ENCODE assay signal across 31 cellular contexts in genomic region chr1:232283864-232284263, GRCh38.
DNase-seq lines count a peak whose midpoint lies in the region; ATAC-seq, FAIRE-seq and TF ChIP-seq lines count a peak whose summit lies in the region.
"Had no signal": no experiment of that assay in that cellular context is flagged by ENCODE, and none has a peak within 500 bp of the region (broad histone marks: within the 10 kb centered on the region; RNA-seq: fewer than 3 reads in every experiment).

No MANE protein-coding gene starts in this region.

- TF ChIP-seq EP300 in esophagus muscularis mucosa (IDR thresholded peaks at IDR 0.05): no peak

- in situ Hi-C loops in SK-MEL-5 (cut with HindIII; ENCODE audit: low pct_unique_long_range_greater_than_20kb, low sequenced_read_pairs): no loop called here

- TF ChIP-seq CTCF in esophagus muscularis mucosa (IDR thresholded peaks at IDR 0.05): no peak

- H3K27me3 ChIP-seq in esophagus muscularis mucosa (no peaks in the 10 kb centered on the region), small intestine (ENCODE audit: control insufficient read depth in 2 of 2, insufficient read depth in 2 of 2, low read length in 2 of 2) (no peaks in the 10 kb centered on the region)
- H3K27me3 ChIP-seq: brain microvascular endothelial cell, neural progenitor cell, testis had no signal

- H3K9me3 ChIP-seq in esophagus muscularis mucosa (no peaks in the 10 kb centered on the region), small intestine (ENCODE audit: control insufficient read depth, low read depth) (no peaks in the 10 kb centered on the region)
- H3K9me3 ChIP-seq: testis had no signal

- H3K27ac ChIP-seq in esophagus muscularis mucosa (replicated peaks in 1 of 4) (no peak overlapping the region), small intestine (ENCODE audit: low read depth in 1 of 2, low read length in 1 of 2) (no peak overlapping the region)
- H3K27ac ChIP-seq: brain microvascular endothelial cell, GM23248, neural progenitor cell, parathyroid adenoma, skin epidermis, testis had no signal

- 75% methylated on average over 4 of the region's 4 CpGs for WGBS in esophagus muscularis mucosa
- 79 to 88% (median 85%) methylated on average over 4 of the region's 4 CpGs for WGBS in small intestine, 3 donors

- TF ChIP-seq POLR2A in esophagus muscularis mucosa (IDR thresholded peaks at IDR 0.05; ENCODE audit: low read depth): no peak

- H3K4me1 ChIP-seq in esophagus muscularis mucosa (peaks cover 0 to 13% (median 11%) of the 10 kb centered on the region in 4 donors), small intestine (ENCODE audit: control insufficient read depth in 2 of 2, insufficient read depth in 1 of 2, low read depth in 1 of 2, low read length in 1 of 2) (no peaks in the 10 kb centered on the region)
- H3K4me1 ChIP-seq: parathyroid adenoma, testis had no signal

- intact Hi-C loops in esophagus muscularis mucosa (cut with DNase I): no loop called here

- FAIRE-seq in small intestine (lab: Jason Lieb, UNC): no peak
- FAIRE-seq: HTR-8/SVneo had no signal

- peak; percentile 85 for DNase-seq in DMS 273 (lab: John Stamatoyannopoulos, UW; ENCODE audit: unreplicated experiment)
- peak; percentile 37 for DNase-seq in GOT3 (lab: John Stamatoyannopoulos, UW)
- peak; percentile 38 for DNase-seq in SK-MEL-5 (ENCODE audit: low read depth, low spot score)
- peak; percentile 62 for DNase-seq in myocyte (ENCODE audit: low read depth)
- no peak for DNase-seq in esophagus muscularis mucosa (ENCODE audit: extremely low spot score)
- no peak for DNase-seq in stimulated activated CD8-positive, alpha-beta memory T cell treated with anti-CD3 and anti-CD28 coated beads, Interleukin-4, amount 100 ng/mL, for 48 hours
- no peak for DNase-seq in small intestine
- DNase-seq: activated CD4-positive, alpha-beta T cell treated with anti-CD3 and anti-CD28 coated beads for 48 hours; activated CD8-positive, alpha-beta memory T cell treated with anti-CD3 and anti-CD28 coated beads for 24 hours; activated effector memory CD4-positive, alpha-beta T cell treated with Interleukin-2 at 50 U/mL for 16 hours; activated T-cell treated with anti-CD3 and anti-CD28 coated beads for 4 hours; amygdala; brain microvascular endothelial cell; C1 segment of cervical spinal cord; cerebellar nuclear complex; GM23248; hypothalamus; left cardiac atrium; mammary epithelial cell; NCI-H1436; NCI-H2081 treated with DMSO at 0.1 percent for 48 hours; NCI-H345; NCI-H774; retina; testis had no signal

- H3K36me3 ChIP-seq in esophagus muscularis mucosa (no peaks in the 10 kb centered on the region), small intestine (ENCODE audit: control insufficient read depth in 2 of 2, insufficient read depth in 2 of 2, low read length in 2 of 2) (no peaks in the 10 kb centered on the region)
- H3K36me3 ChIP-seq: brain microvascular endothelial cell, neural progenitor cell had no signal

- ATAC-seq in GM21737 (IDR thresholded peaks at IDR 0.05; ENCODE audit: unreplicated experiment): no peak
- ATAC-seq: activated naive CD4-positive, alpha-beta T cell treated with anti-CD3 and anti-CD28 coated beads, Interleukin-2, amount 50 U/mL, for 72 hours; left cardiac atrium had no signal

- H3K4me3 ChIP-seq in esophagus muscularis mucosa: no peak overlapping the region
- no peak overlapping the region for H3K4me3 ChIP-seq in small intestine (ENCODE audit: low read depth in 1 of 2, low read length in 2 of 2)
- H3K4me3 ChIP-seq: GM23248, neural progenitor cell, skin epidermis, testis had no signal

Comparison
In these comparisons a context has a peak if more than half of its experiments do, and no peak if none do; other contexts are left out.
1. DNase-seq: peak in DMS 273 (single experiment), GOT3 (single experiment), SK-MEL-5 (single experiment) and myocyte (single experiment); none in esophagus muscularis mucosa (single experiment), stimulated activated CD8-positive, alpha-beta memory T cell treated with anti-CD3 and anti-CD28 coated beads, Interleukin-4, amount 100 ng/mL, for 48 hours (single experiment) and small intestine (single experiment).